1 cellular context compared by ENCODE assay signal in the genomic region with DNA sequence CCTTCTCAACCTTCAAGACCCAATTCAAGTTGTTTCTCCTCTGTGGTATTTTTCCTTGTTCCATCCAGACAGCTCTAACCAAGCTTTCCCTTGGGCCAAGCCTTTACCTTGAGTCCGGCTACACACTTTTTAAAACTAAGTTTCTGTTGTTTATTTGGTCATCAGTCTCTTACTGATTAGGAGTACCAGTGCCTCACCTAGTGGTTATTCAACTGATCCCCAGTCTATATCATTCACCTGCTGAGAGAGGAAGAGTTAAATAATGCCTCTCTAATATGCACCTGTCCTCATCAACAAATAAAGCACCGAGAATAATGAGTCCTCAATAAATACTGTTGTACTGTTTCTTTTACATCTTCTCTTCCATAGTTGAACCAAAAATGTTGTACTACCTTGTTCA.
TF ChIP-seq lines count a peak whose summit lies in the region.

No MANE protein-coding gene starts in this region.

TF ChIP-seq in H1, 55 proteins besides CTCF, POLR2A, EP300 and RAD21 (continued from another document):
- TF ChIP-seq BACH1 (IDR thresholded peaks at IDR 0.05; ENCODE audit: low read length) (no peak), POLR2AphosphoS5 (IDR thresholded peaks at IDR 0.05; ENCODE audit: low read depth, low read length) (no peak), HDAC6 (IDR thresholded peaks at IDR 0.05; ENCODE audit: low read depth, low read length) (no peak), MAFK (IDR thresholded peaks at IDR 0.05; ENCODE audit: low read depth, low read length) (no peak), RBBP5 (IDR thresholded peaks at IDR 0.05; ENCODE audit: borderline replicate concordance, low read depth, low read length) (no peak), JUN (IDR thresholded peaks at IDR 0.05; ENCODE audit: low read depth, low read length) (no peak), KDM5A (IDR thresholded peaks at IDR 0.05; ENCODE audit: low read length) (no peak), SIRT6 (IDR thresholded peaks at IDR 0.05; ENCODE audit: low read length) (no peak), BRCA1 (IDR thresholded peaks at IDR 0.05; ENCODE audit: low read depth, low read length) (no peak), RFX5 (IDR thresholded peaks at IDR 0.05; ENCODE audit: borderline replicate concordance, low read depth, low read length) (no peak), EGR1 (IDR thresholded peaks at IDR 0.05; ENCODE audit: borderline replicate concordance, low read depth, low read length) (no peak)
- TF ChIP-seq, protein P1, sequence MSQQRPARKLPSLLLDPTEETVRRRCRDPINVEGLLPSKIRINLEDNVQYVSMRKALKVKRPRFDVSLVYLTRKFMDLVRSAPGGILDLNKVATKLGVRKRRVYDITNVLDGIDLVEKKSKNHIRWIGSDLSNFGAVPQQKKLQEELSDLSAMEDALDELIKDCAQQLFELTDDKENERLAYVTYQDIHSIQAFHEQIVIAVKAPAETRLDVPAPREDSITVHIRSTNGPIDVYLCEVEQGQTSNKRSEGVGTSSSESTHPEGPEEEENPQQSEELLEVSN (IDR thresholded peaks at IDR 0.05) = no peak
- TF ChIP-seq, protein P2, sequence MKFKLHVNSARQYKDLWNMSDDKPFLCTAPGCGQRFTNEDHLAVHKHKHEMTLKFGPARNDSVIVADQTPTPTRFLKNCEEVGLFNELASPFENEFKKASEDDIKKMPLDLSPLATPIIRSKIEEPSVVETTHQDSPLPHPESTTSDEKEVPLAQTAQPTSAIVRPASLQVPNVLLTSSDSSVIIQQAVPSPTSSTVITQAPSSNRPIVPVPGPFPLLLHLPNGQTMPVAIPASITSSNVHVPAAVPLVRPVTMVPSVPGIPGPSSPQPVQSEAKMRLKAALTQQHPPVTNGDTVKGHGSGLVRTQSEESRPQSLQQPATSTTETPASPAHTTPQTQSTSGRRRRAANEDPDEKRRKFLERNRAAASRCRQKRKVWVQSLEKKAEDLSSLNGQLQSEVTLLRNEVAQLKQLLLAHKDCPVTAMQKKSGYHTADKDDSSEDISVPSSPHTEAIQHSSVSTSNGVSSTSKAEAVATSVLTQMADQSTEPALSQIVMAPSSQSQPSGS (IDR thresholded peaks at IDR 0.05; ENCODE audit: low read length) = no peak
TF ChIP-seq in H1: peak in this region for 0.
